8 cellular contexts compared by ENCODE assay signal in the genomic region with DNA sequence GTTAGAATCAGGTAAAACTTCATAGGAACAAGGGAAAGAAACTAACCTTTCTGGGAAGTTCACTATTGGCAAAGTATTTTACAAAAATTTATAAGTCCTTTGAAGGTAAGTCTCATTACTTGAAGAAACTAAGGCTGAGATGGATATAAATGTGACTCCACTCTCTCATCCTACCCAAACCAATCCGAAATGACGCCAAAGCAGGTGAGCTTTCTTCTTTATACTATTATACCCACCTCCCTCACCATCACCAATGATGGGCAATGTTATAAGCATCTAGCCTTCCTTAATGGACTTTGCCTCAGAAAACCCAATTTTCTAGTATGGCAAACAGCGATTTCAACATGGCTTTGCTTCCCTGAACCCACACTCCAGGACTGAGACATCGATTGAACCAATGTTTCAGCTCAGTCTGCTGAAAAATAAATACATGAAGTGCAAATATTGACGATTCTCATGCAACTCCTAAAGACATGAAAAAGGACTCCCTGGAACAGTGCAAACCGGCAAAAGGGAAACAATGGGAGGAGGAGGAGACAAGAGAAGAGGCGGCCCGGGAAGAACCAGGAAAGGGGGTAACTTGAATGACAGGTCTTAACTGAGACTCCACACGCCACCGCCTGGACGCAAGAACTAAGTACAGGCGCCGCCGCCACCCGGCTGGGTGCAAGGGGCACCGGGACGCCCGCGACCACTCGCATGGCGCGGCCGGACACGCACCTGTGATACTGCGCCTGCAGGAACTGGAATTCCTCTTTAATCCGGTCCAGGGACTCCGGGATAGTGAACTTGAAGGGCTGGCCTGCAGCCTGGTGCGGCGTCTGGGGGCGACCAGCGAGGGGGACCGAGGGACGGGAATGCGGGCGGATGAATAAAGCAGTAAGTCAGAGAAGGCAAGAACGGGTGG. TPM values are rescaled to one million over a fixed set of nuclear protein-coding genes. Genes with fewer than 3 reads are reported as not detected.
DNase-seq lines count a peak whose midpoint lies in the region; ATAC-seq and TF ChIP-seq lines count a peak whose summit lies in the region.

No MANE protein-coding gene starts in this region.

- TF ChIP-seq POLR2A in thyroid gland (IDR thresholded peaks at IDR 0.05) = peak; percentile 35 to 73

- H3K27ac ChIP-seq in mucosa of rectum (ENCODE audit: low read depth in 2 of 2, low read length in 2 of 2) = peak overlapping the region; percentile 87 to 88
- peak overlapping the region; percentile 90 to 94 (median 92) for H3K27ac ChIP-seq in thyroid gland

- peaks cover under 1 to 12% of the 10 kb centered on the region in 2 donors for H3K36me3 ChIP-seq in mucosa of rectum (ENCODE audit: control insufficient read depth in 2 of 2, insufficient read depth in 2 of 2, low read length in 2 of 2)
- H3K36me3 ChIP-seq in thyroid gland = no peaks in the 10 kb centered on the region

- ATAC-seq in HG02798 (IDR thresholded peaks at IDR 0.05; ENCODE audit: poor library complexity, unreplicated experiment) (peak; percentile 27), HG03521 (IDR thresholded peaks at IDR 0.05; ENCODE audit: unreplicated experiment) (no peak)

- peaks cover 23 to 32% of the 10 kb centered on the region in 2 donors for H3K4me1 ChIP-seq in mucosa of rectum (ENCODE audit: control insufficient read depth in 2 of 2, insufficient read depth in 2 of 2, low read length in 2 of 2)
- H3K4me1 ChIP-seq in thyroid gland = peaks cover 7 to 30% of the 10 kb centered on the region in 2 donors

- H3K9me3 ChIP-seq in mucosa of rectum (ENCODE audit: control insufficient read depth in 2 of 2, low read length in 2 of 2) = no peaks in the 10 kb centered on the region
- H3K9me3 ChIP-seq in thyroid gland = no peaks in the 10 kb centered on the region

- DNase-seq in D341Med (ENCODE audit: low spot score) (peak; percentile 81), NCI-H2171 treated with DMSO at 0.1 percent for 48 hours (lab: John Stamatoyannopoulos, UW) (peak; percentile 87), fibroblast of peridontal ligament (ENCODE audit: extremely low read depth) (peak; percentile 89), thyroid gland (peak; percentile 90 to 91)
- DNase-seq in activated T-cell treated with anti-CD3 and anti-CD28 coated beads, Interleukin-2, amount 50 U/mL, for 1 hour = peak; percentile 34

- peak overlapping the region; percentile 70 to 81 for H3K9ac ChIP-seq in mucosa of rectum (ENCODE audit: low read depth in 1 of 2, low read length in 2 of 2)

- TF ChIP-seq CTCF in thyroid gland (IDR thresholded peaks at IDR 0.05) = peak; percentile 62 to 85 (median 73)

- H3K27me3 ChIP-seq in mucosa of rectum (ENCODE audit: control insufficient read depth in 2 of 2, insufficient read depth in 2 of 2, low read length in 2 of 2) (no peaks in the 10 kb centered on the region), thyroid gland (no peaks in the 10 kb centered on the region)

- H3K4me3 ChIP-seq in mucosa of rectum (ENCODE audit: low read length in 2 of 2) (peak overlapping the region; percentile 78 to 89), thyroid gland (replicated peaks in 1 of 3) (peak overlapping the region; percentile 68 to 90 (median 82))

- 2 to 3% methylated on average over 36 of the region's 36 CpGs for WGBS in thyroid gland, 2 donors

- intact Hi-C loops in thyroid gland (cut with DNase I) = loop anchor here (5.0 to 10.0 kb wide), 2 partner anchors 92 to 165 kb away; no protein-coding TSS in a partner anchor

RNA-seq across cellular contexts. Expression of a gene that starts 2.5 kb away (rescaled TPM):
- total RNA-seq in thyroid gland = 10 to 100 TPM; 40.7 to 91.1 (median 58.4) TPM

Comparison
In these comparisons a context has a peak if more than half of its experiments do, and no peak if none do; other contexts are left out.
1. DNase-seq: peak in every context shown above with its lines; median percentile 90 in thyroid gland; 89 in fibroblast of peridontal ligament; 87 in NCI-H2171 treated with DMSO at 0.1 percent for 48 hours; 81 in D341Med; 34 in activated T-cell treated with anti-CD3 and anti-CD28 coated beads, Interleukin-2, amount 50 U/mL, for 1 hour.